ENCODE assay signal across 1 cellular context in the genomic region with DNA sequence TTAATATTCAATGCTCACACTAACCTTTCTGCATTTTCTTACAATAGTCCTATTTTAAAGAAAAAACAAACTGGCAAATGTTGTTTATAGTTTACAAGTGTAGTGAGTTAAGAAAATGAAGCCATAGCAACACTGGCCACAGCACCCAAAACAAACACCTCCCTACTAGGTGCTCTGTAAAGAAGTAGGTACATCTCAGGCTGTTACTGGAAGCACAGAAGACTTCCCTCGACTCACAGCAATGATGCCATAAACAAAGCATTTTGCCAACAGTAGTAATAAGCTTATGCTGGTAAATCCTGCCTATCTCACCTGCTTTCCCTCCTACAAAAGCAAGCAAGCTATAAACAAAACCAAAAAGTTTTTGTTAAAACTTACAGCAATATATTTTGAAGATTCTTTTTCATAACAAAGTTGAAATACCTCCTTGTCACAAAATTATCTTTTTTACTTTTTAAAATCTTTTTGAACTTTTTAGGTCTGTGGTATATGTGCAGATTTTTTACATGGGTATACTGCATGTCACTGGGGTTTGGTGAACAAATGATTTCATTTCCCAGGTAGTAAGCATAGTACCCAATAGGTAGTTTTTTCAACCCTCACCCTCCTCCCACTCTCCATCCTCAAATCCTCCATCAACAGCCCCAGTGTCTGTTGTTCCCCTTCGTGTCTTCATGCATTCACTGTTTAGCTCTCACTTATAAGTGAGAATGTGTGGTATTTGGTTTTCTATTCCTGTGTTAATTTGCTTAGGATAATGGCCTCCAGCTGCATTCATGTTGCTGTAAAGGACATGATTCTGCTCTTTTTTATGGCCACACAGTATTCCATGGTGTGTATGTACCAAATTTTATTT.
A peak's percentile ranks its signal among the peaks of the same experiment; 100 is the strongest.
TF ChIP-seq lines count a peak whose summit lies in the region.

No MANE protein-coding gene starts in this region.

TF ChIP-seq in H1, 55 proteins besides CTCF, POLR2A, EP300 and RAD21:
- TF ChIP-seq TEAD4 (IDR thresholded peaks at IDR 0.05; ENCODE audit: low read depth, low read length), result peak; percentile 9; the same call in 1 of the 2 replicates
- TF ChIP-seq POLR2AphosphoS5 (IDR thresholded peaks at IDR 0.05; ENCODE audit: low read depth, low read length), result no peak
